Comparison of ENCODE assay signal across 8 cellular contexts in genomic region chr1:24027838-24028468, GRCh38. TPM values are rescaled to one million over a fixed set of nuclear protein-coding genes. Genes with fewer than 3 reads are reported as not detected.
DNase-seq lines count a peak whose midpoint lies in the region; ATAC-seq and FAIRE-seq lines count a peak whose summit lies in the region.

No MANE protein-coding gene starts in this region.

- peaks cover 0 to 8% (median 2%) of the 10 kb centered on the region in 7 donors for H3K4me1 Mint-ChIP-seq in naive thymus-derived CD4-positive, alpha-beta T cell
- peaks cover under 1% of the 10 kb centered on the region for H3K4me1 Mint-ChIP-seq in T-helper 2 cell treated with Interferon-gamma antibody and Interleukin-4, amounts not matched to agents 5 μg/mL and 100 μg/mL, for 36 hours (ENCODE audit: low read depth)

- H3K36me3 ChIP-seq in naive thymus-derived CD4-positive, alpha-beta T cell (ENCODE audit: control insufficient read depth in 2 of 3, insufficient read depth in 3 of 3, low read length in 3 of 3), result no peaks in the 10 kb centered on the region

- peak; percentile 88 for FAIRE-seq in endometrium (lab: Jason Lieb, UNC)

- H3K4me3 Mint-ChIP-seq in naive thymus-derived CD4-positive, alpha-beta T cell, result no peak overlapping the region
- H3K4me3 Mint-ChIP-seq in T-helper 2 cell treated with Interferon-gamma antibody and Interleukin-4, amounts not matched to agents 5 μg/mL and 100 μg/mL, for 36 hours, result no peak overlapping the region

- H3K9me3 Mint-ChIP-seq in naive thymus-derived CD4-positive, alpha-beta T cell, result no peaks in the 10 kb centered on the region
- H3K9me3 Mint-ChIP-seq in T-helper 2 cell treated with Interferon-gamma antibody and Interleukin-4, amounts not matched to agents 5 μg/mL and 100 μg/mL, for 36 hours, result no peaks in the 10 kb centered on the region

- H3K9me3 ChIP-seq in naive thymus-derived CD4-positive, alpha-beta T cell (ENCODE audit: control insufficient read depth in 2 of 3, low read length in 3 of 3), result no peaks in the 10 kb centered on the region

- H3K36me3 Mint-ChIP-seq in naive thymus-derived CD4-positive, alpha-beta T cell, result no peaks in the 10 kb centered on the region
- H3K36me3 Mint-ChIP-seq in T-helper 2 cell treated with Interferon-gamma antibody and Interleukin-4, amounts not matched to agents 5 μg/mL and 100 μg/mL, for 36 hours (ENCODE audit: low read depth), result no peaks in the 10 kb centered on the region

- H3K27ac ChIP-seq in naive thymus-derived CD4-positive, alpha-beta T cell (ENCODE audit: low read depth, low read length), result no peak overlapping the region

- intact Hi-C loops in naive thymus-derived CD4-positive, alpha-beta T cell (cut with micrococcal nuclease), result loop anchor here (1.0 kb wide), 3 partner anchors 69 to 160 kb away; partner anchors contain the start of genes FUCA1 (in 1 of the 2) and PNRC2 (in 1 of the 2)

- POLR2A ChIA-PET in naive thymus-derived CD4-positive, alpha-beta T cell (lab: Charles Lee), result no interaction called here

- no peak for ATAC-seq in naive thymus-derived CD4-positive, alpha-beta T cell
- no peak for ATAC-seq in HG03432 (IDR thresholded peaks at IDR 0.05; ENCODE audit: unreplicated experiment)

- H3K27me3 ChIP-seq in naive thymus-derived CD4-positive, alpha-beta T cell (ENCODE audit: control insufficient read depth in 2 of 2, insufficient read depth in 2 of 2, low read length in 2 of 2), result no peaks in the 10 kb centered on the region

- H3K4me3 ChIP-seq in naive thymus-derived CD4-positive, alpha-beta T cell (ENCODE audit: low read length), result no peak overlapping the region

- CTCF ChIA-PET in naive thymus-derived CD4-positive, alpha-beta T cell (lab: Charles Lee), result interaction anchor here (0.7 kb wide), 1 partner anchor 11 kb away, joined by 3 read pairs; no protein-coding TSS in a partner anchor

- no peaks in the 10 kb centered on the region for H3K4me1 ChIP-seq in naive thymus-derived CD4-positive, alpha-beta T cell (ENCODE audit: control insufficient read depth in 2 of 2, insufficient read depth in 2 of 2, low read length in 2 of 2)

- DNase-seq in NOMO-1 treated with DMSO at 0.1 percent for 48 hours (lab: John Stamatoyannopoulos, UW; ENCODE audit: unreplicated experiment) (peak; percentile 1), NOMO-1 treated with dmso at 0.1 percent for 144 hours (lab: John Stamatoyannopoulos, UW; ENCODE audit: unreplicated experiment) (no peak), NCI-H82 treated with DMSO at 0.1 percent for 48 hours (lab: John Stamatoyannopoulos, UW; ENCODE audit: unreplicated experiment) (peak; percentile 28), NCI-H2081 treated with DMSO at 0.1 percent for 48 hours (lab: John Stamatoyannopoulos, UW) (no peak)
- peak in 6 of 9 donors; percentile 4 to 45 (median 26) for DNase-seq in naive thymus-derived CD4-positive, alpha-beta T cell
- DNase-seq in T-helper 2 cell treated with Interferon-gamma antibody and Interleukin-4, amounts not matched to agents 5 μg/mL and 100 μg/mL, for 36 hours (ENCODE audit: low spot score), result no peak

- peaks cover 0 to 2% (median 0%) of the 10 kb centered on the region in 5 donors for H3K27me3 Mint-ChIP-seq in naive thymus-derived CD4-positive, alpha-beta T cell
- peaks cover 7% of the 10 kb centered on the region for H3K27me3 Mint-ChIP-seq in T-helper 2 cell treated with Interferon-gamma antibody and Interleukin-4, amounts not matched to agents 5 μg/mL and 100 μg/mL, for 36 hours (ENCODE audit: low read depth)

- H3K27ac Mint-ChIP-seq in naive thymus-derived CD4-positive, alpha-beta T cell, result no peak overlapping the region
- H3K27ac Mint-ChIP-seq in T-helper 2 cell treated with Interferon-gamma antibody and Interleukin-4, amounts not matched to agents 5 μg/mL and 100 μg/mL, for 36 hours, result no peak overlapping the region

RNA-seq across cellular contexts. Expression of gene SRSF10, which starts 47.8 kb away (rescaled TPM):
- 100 to 1,000 TPM; 170 to 252 (median 193) TPM for total RNA-seq in naive thymus-derived CD4-positive, alpha-beta T cell
- 100 to 1,000 TPM; 108 to 132 TPM for polyA plus RNA-seq in naive thymus-derived CD4-positive, alpha-beta T cell

Comparison
In these comparisons a context has a peak if more than half of its experiments do, and no peak if none do; other contexts are left out.
1. DNase-seq: peak in NOMO-1 treated with DMSO at 0.1 percent for 48 hours (single experiment), NCI-H82 treated with DMSO at 0.1 percent for 48 hours (single experiment) and naive thymus-derived CD4-positive, alpha-beta T cell (6 of 9); none in NOMO-1 treated with dmso at 0.1 percent for 144 hours (single experiment), T-helper 2 cell treated with Interferon-gamma antibody and Interleukin-4, amounts not matched to agents 5 μg/mL and 100 μg/mL, for 36 hours (single experiment) and NCI-H2081 treated with DMSO at 0.1 percent for 48 hours (single experiment).